Comparison of ENCODE assay signal across 1 cellular context in genomic region chr14:92122351-92122677, GRCh38.
TF ChIP-seq lines count a peak whose summit lies in the region.

No MANE protein-coding gene starts in this region.

TF ChIP-seq in SK-N-SH, 30 proteins besides CTCF, POLR2A, EP300 and RAD21 (continued from another document):
- TF ChIP-seq EZH2phosphoT487 (IDR thresholded peaks at IDR 0.05; ENCODE audit: borderline replicate concordance, low read depth): no peak
- TF ChIP-seq FOXM1 (IDR thresholded peaks at IDR 0.05; ENCODE audit: low read depth): no peak
- no peak for TF ChIP-seq JUND (IDR thresholded peaks at IDR 0.05)
- no peak for TF ChIP-seq CHD2 (IDR thresholded peaks at IDR 0.05; ENCODE audit: low read length, partially characterized antibody)
